Comparison of ENCODE assay signal across 24 cellular contexts in the genomic region with DNA sequence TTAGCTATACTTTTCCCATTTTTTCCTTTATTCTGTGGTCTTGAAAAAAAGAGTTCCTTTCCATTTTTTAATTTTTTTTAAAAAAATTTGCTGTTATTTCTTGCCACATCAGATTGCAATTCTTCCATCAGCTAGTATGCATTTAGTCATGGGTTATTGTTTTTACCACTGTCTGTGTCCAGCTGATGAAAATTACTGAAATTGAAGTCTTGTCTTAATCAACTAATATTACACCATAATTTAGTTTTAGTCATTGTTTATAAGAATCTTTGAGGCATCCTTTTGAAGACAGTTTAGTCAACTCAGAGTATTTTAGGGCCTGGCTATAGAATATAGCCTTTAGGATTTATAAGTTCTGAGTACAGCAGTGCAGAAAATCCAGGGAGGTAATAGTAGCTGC.
DNase-seq lines count a peak whose midpoint lies in the region; ATAC-seq and TF ChIP-seq lines count a peak whose summit lies in the region.
"Had no signal": no experiment of that assay in that cellular context is flagged by ENCODE, and none has a peak within 500 bp of the region (broad histone marks: within the 10 kb centered on the region; RNA-seq: fewer than 3 reads in every experiment).

No MANE protein-coding gene starts in this region.

- H3K79me2 ChIP-seq in osteoblast (ENCODE audit: insufficient read depth, low read length), result no peaks in the 10 kb centered on the region

- H3K4me3 ChIP-seq in AG10803 (ENCODE audit: low read length) (no peak overlapping the region), brain microvascular endothelial cell (ENCODE audit: low read depth, low read length) (no peak overlapping the region), osteoblast (ENCODE audit: insufficient read depth, low read length) (no peak overlapping the region)
- H3K4me3 ChIP-seq: BLaER1 had no signal

- peak overlapping the region; percentile 25 for H3K4me2 ChIP-seq in osteoblast (ENCODE audit: insufficient read depth, low read length)
- H3K4me2 ChIP-seq: BLaER1, KMS-11 had no signal

- DNase-seq in AG10803 (ENCODE audit: low read depth) (peak; percentile 72), brain microvascular endothelial cell (no peak), fibroblast of peridontal ligament (ENCODE audit: extremely low read depth) (peak; percentile 90), osteoblast (ENCODE audit: insufficient read length, low spot score, missing footprints) (no peak), NCI-H69 (lab: John Stamatoyannopoulos, UW) (no peak), HuH-7 (ENCODE audit: low spot score) (no peak)
- DNase-seq: CD4-positive, alpha-beta T cell; COR-L47; DMS 273 treated with DMSO at 0.1 percent for 48 hours; MV-4-11; NCI-H1417 treated with DMSO at 0.1 percent for 48 hours; NCI-H1930; NCI-H2227 treated with DMSO at 0.1 percent for 48 hours; NCI-H510A; NCI-H748 treated with DMSO at 0.1 percent for 48 hours; SIG-M5; T-helper 1 cell had no signal

- no peaks in the 10 kb centered on the region for H3K9me3 ChIP-seq in osteoblast (ENCODE audit: low read depth, low read length)
- H3K9me3 ChIP-seq: BLaER1 had no signal

- in situ Hi-C loops in brain microvascular endothelial cell (cut with HindIII; ENCODE audit: low pct_ligation_motif_present, low sequenced_read_pairs), result no loop called here

- H3K36me3 ChIP-seq in brain microvascular endothelial cell (replicated peaks) (no peaks in the 10 kb centered on the region), osteoblast (ENCODE audit: insufficient read depth, low read length) (no peaks in the 10 kb centered on the region)
- H3K36me3 ChIP-seq: BLaER1 had no signal

- TF ChIP-seq CTCF in AG10803 (conservative IDR thresholded peaks at IDR 0.05; ENCODE audit: low read length) (no peak), brain microvascular endothelial cell (IDR thresholded peaks at IDR 0.05; ENCODE audit: low read depth, low read length, missing control alignments) (no peak), osteoblast (IDR thresholded peaks at IDR 0.05; ENCODE audit: extremely low read depth, low read depth, low read length) (no peak)

- H3K27ac ChIP-seq in brain microvascular endothelial cell, result peak overlapping the region; percentile 48
- peak overlapping the region; percentile 66 for H3K27ac ChIP-seq in osteoblast (ENCODE audit: low read depth, low read length)
- H3K27ac ChIP-seq: BLaER1, HL-60, KMS-11, RWPE1 had no signal

- no peaks in the 10 kb centered on the region for H3K27me3 ChIP-seq in brain microvascular endothelial cell (replicated peaks)
- no peaks in the 10 kb centered on the region for H3K27me3 ChIP-seq in osteoblast (ENCODE audit: insufficient read depth, low read length)
- H3K27me3 ChIP-seq: BLaER1 had no signal

- no peak overlapping the region for H2AFZ ChIP-seq in osteoblast (ENCODE audit: low read length)

- peaks cover 6% of the 10 kb centered on the region for H3K4me1 ChIP-seq in osteoblast (ENCODE audit: insufficient read depth, low read length)
- H3K4me1 ChIP-seq: BLaER1 had no signal

- no peak for ATAC-seq in GM21529 (IDR thresholded peaks at IDR 0.05; ENCODE audit: unreplicated experiment)
- ATAC-seq: HCT116, SK-N-SH treated with all-trans-retinoic acid at 6 μM for 48 hours had no signal

- H4K20me1 ChIP-seq in osteoblast (ENCODE audit: insufficient read depth, low read length), result no peaks in the 10 kb centered on the region
- H4K20me1 ChIP-seq: BLaER1 had no signal

Comparison
In these comparisons a context has a peak if more than half of its experiments do, and no peak if none do; other contexts are left out.
1. DNase-seq: peak in AG10803 (single experiment) and fibroblast of peridontal ligament (single experiment); none in brain microvascular endothelial cell (single experiment), osteoblast (single experiment), NCI-H69 (single experiment) and HuH-7 (single experiment).